Comparison of ENCODE assay signal across 9 cellular contexts in the genomic region with DNA sequence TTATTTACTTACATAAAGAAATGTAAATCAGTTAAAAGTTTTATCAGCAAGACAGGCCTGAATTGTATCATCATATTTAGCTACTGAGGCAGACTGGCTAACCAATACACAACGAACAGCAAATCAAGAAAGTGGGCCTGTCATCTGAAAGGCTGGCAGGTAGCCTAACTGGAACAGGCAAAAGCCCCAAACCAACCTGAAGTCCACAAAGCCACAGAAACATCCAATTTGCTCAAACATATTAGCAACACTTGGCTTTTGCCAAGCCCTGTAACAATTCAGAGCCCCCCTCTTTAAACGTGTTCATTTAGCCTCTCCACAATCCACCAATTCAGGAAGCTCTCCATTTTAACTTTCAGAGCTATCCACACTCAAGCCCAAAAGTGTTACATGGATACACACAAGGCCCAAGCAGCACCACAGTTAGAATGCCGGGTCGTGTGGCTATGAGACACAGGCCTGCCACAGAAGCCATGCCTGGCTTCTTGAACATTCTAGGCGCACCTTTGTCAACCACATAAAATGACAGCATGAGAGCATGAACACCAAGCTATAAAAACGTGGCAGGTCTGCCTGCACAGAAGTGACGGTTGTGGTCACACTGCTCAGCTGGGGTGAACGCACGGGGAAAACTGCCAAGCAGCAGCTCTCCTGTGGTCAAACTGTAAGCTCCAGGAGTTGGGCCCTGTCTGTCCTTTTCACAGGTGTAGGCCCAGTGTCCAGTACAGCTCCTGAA. TPM values are rescaled to one million over a fixed set of nuclear protein-coding genes. Genes with fewer than 3 reads are reported as not detected.
DNase-seq lines count a peak whose midpoint lies in the region; ATAC-seq and TF ChIP-seq lines count a peak whose summit lies in the region.
"Had no signal": no experiment of that assay in that cellular context is flagged by ENCODE, and none has a peak within 500 bp of the region (broad histone marks: within the 10 kb centered on the region; RNA-seq: fewer than 3 reads in every experiment).

No MANE protein-coding gene starts in this region.

- no peaks in the 10 kb centered on the region for H3K9me3 Mint-ChIP-seq in activated naive CD4-positive, alpha-beta T cell treated with anti-CD3 and anti-CD28 coated beads for 36 hours
- H3K9me3 Mint-ChIP-seq in mesothelial cell of epicardium, result no peaks in the 10 kb centered on the region

- peaks cover 35% of the 10 kb centered on the region for H4K20me1 ChIP-seq in Loucy (ENCODE audit: insufficient read depth, low read length, poor library complexity, severe bottlenecking)
- H4K20me1 ChIP-seq in osteoblast (ENCODE audit: insufficient read depth, low read length), result peaks cover 3% of the 10 kb centered on the region

- H3K27me3 ChIP-seq in Loucy (ENCODE audit: insufficient read depth, low read length, poor library complexity, severe bottlenecking) (no peaks in the 10 kb centered on the region), osteoblast (ENCODE audit: insufficient read depth, low read length) (no peaks in the 10 kb centered on the region)

- H3K9me2 ChIP-seq in Loucy (replicated peaks; ENCODE audit: low read depth, low read length), result no peaks in the 10 kb centered on the region

- H3F3A ChIP-seq in Loucy (ENCODE audit: low read depth), result peaks cover 7% of the 10 kb centered on the region; the same call in 1 of the 2 replicates

- DNase-seq in activated naive CD4-positive, alpha-beta T cell treated with anti-CD3 and anti-CD28 coated beads for 36 hours, result peak; percentile 70
- DNase-seq in osteoblast (ENCODE audit: insufficient read length, low spot score, missing footprints), result no peak
- no peak for DNase-seq in NCI-H1092 treated with DMSO at 0.1 percent for 48 hours (lab: John Stamatoyannopoulos, UW)
- DNase-seq in mesothelial cell of epicardium (ENCODE audit: low spot score in 2 of 2, unreplicated experiment in 2 of 2), result no peak
- DNase-seq in NAMALWA (ENCODE audit: low spot score), result no peak
- DNase-seq: NCI-H2171 treated with DMSO at 0.1 percent for 48 hours had no signal

- H2AFZ ChIP-seq in Loucy (ENCODE audit: low read length) (no peak overlapping the region), osteoblast (ENCODE audit: low read length) (no peak overlapping the region)

- H3K4me1 ChIP-seq in Loucy (ENCODE audit: insufficient read depth, low read length, poor library complexity, severe bottlenecking), result peaks cover 92% of the 10 kb centered on the region
- H3K4me1 ChIP-seq in osteoblast (ENCODE audit: insufficient read depth, low read length), result peaks cover 14% of the 10 kb centered on the region

- TF ChIP-seq CTCF in Loucy (conservative IDR thresholded peaks at IDR 0.05; ENCODE audit: low read length) (no peak), osteoblast (IDR thresholded peaks at IDR 0.05; ENCODE audit: extremely low read depth, low read depth, low read length) (no peak), mesothelial cell of epicardium (IDR thresholded peaks at IDR 0.05; ENCODE audit: unreplicated experiment) (no peak)

- H3K27me3 Mint-ChIP-seq in activated naive CD4-positive, alpha-beta T cell treated with anti-CD3 and anti-CD28 coated beads for 36 hours (ENCODE audit: low read depth), result no peaks in the 10 kb centered on the region
- H3K27me3 Mint-ChIP-seq in mesothelial cell of epicardium (ENCODE audit: low read depth), result no peaks in the 10 kb centered on the region

- peak overlapping the region; percentile 45 for H3K4me3 Mint-ChIP-seq in activated naive CD4-positive, alpha-beta T cell treated with anti-CD3 and anti-CD28 coated beads for 36 hours
- H3K4me3 Mint-ChIP-seq in mesothelial cell of epicardium, result no peak overlapping the region

- H3K79me2 ChIP-seq in Loucy (ENCODE audit: insufficient read depth, low read length), result peaks cover 90% of the 10 kb centered on the region
- peaks cover 54% of the 10 kb centered on the region for H3K79me2 ChIP-seq in osteoblast (ENCODE audit: insufficient read depth, low read length)

- peaks cover 59% of the 10 kb centered on the region for H3K4me1 Mint-ChIP-seq in activated naive CD4-positive, alpha-beta T cell treated with anti-CD3 and anti-CD28 coated beads for 36 hours (ENCODE audit: low read depth)
- H3K4me1 Mint-ChIP-seq in mesothelial cell of epicardium, result no peaks in the 10 kb centered on the region

- intact Hi-C loops in activated naive CD4-positive, alpha-beta T cell treated with anti-CD3 and anti-CD28 coated beads for 36 hours (cut with micrococcal nuclease), result loop anchor here (1.0 to 10.0 kb wide), 3 partner anchors 8 to 809 kb away; partner anchors contain the start of genes CD55, PFKFB2 and YOD1

- peak overlapping the region; percentile 98 for H3K9ac ChIP-seq in Loucy (ENCODE audit: low read depth, low read length, poor library complexity, severe bottlenecking)

- H3K36me3 Mint-ChIP-seq in activated naive CD4-positive, alpha-beta T cell treated with anti-CD3 and anti-CD28 coated beads for 36 hours (ENCODE audit: low read depth), result peaks cover 32% of the 10 kb centered on the region
- no peaks in the 10 kb centered on the region for H3K36me3 Mint-ChIP-seq in mesothelial cell of epicardium

- peak overlapping the region; percentile 24 for H3K27ac ChIP-seq in osteoblast (ENCODE audit: low read depth, low read length)

- ATAC-seq in GM18861 (IDR thresholded peaks at IDR 0.05; ENCODE audit: unreplicated experiment), result peak; percentile 42
- ATAC-seq in GM18870 (IDR thresholded peaks at IDR 0.05; ENCODE audit: unreplicated experiment), result no peak

- CTCF ChIA-PET in activated naive CD4-positive, alpha-beta T cell treated with anti-CD3 and anti-CD28 coated beads for 36 hours (lab: Charles Lee), result interaction anchor here (0.8 to 12.3 kb wide), 3 partner anchors 9 to 102 kb away, joined by 3 to 342 read pairs (median 5); no protein-coding TSS in a partner anchor

- H3K36me3 ChIP-seq in Loucy (ENCODE audit: insufficient read depth, low read length) (peaks cover 9% of the 10 kb centered on the region; the same call in 1 of the 2 replicates), osteoblast (ENCODE audit: insufficient read depth, low read length) (peaks cover 14% of the 10 kb centered on the region)

- no peaks in the 10 kb centered on the region for H3K9me3 ChIP-seq in Loucy (ENCODE audit: insufficient read depth, low read depth, low read length)
- no peaks in the 10 kb centered on the region for H3K9me3 ChIP-seq in osteoblast (ENCODE audit: low read depth, low read length)

- H3K4me3 ChIP-seq in Loucy (ENCODE audit: low read length, poor library complexity, severe bottlenecking) (peak overlapping the region; percentile 90), osteoblast (ENCODE audit: insufficient read depth, low read length) (no peak overlapping the region)

- H3K27ac Mint-ChIP-seq in activated naive CD4-positive, alpha-beta T cell treated with anti-CD3 and anti-CD28 coated beads for 36 hours, result peak overlapping the region; percentile 79
- H3K27ac Mint-ChIP-seq in mesothelial cell of epicardium, result no peak overlapping the region

- H3K4me2 ChIP-seq in Loucy (ENCODE audit: low read depth, low read length, poor library complexity, severe bottlenecking) (peak overlapping the region; percentile 99), osteoblast (ENCODE audit: insufficient read depth, low read length) (no peak overlapping the region)

RNA-seq across cellular contexts. Expression of gene CD34, which starts 49.3 kb away (rescaled TPM):
- under 1 TPM; 0.02 TPM for total RNA-seq in activated naive CD4-positive, alpha-beta T cell treated with anti-CD3 and anti-CD28 coated beads for 36 hours
- total RNA-seq in osteoblast (under 0.01 and 0.36 TPM in 2 replicates), mesothelial cell of epicardium (1.2 to 1.6 TPM (median 1.2 TPM) in 3 replicates)
